ENCODE assay signal across 1 cellular context in genomic region chr9:119487118-119487827, GRCh38.
TF ChIP-seq lines count a peak whose summit lies in the region.

No MANE protein-coding gene starts in this region.

TF ChIP-seq in WTC11, 78 proteins besides CTCF, POLR2A, EP300 and RAD21:
- TF ChIP-seq E2F1 (CRISPR knock-in tag; IDR thresholded peaks at IDR 0.05) (no peak), ZBTB43 (CRISPR knock-in tag; IDR thresholded peaks at IDR 0.05) (no peak), ESRRA (CRISPR knock-in tag; IDR thresholded peaks at IDR 0.05; ENCODE audit: borderline replicate concordance) (no peak), GABPB1 (CRISPR knock-in tag; IDR thresholded peaks at IDR 0.05) (no peak), FOXJ3 (CRISPR knock-in tag; IDR thresholded peaks at IDR 0.05; ENCODE audit: borderline replicate concordance) (no peak), TP53 (CRISPR knock-in tag; IDR thresholded peaks at IDR 0.05) (no peak), ZNF263 (CRISPR knock-in tag; IDR thresholded peaks at IDR 0.05; ENCODE audit: low read depth) (no peak), EMX1 (CRISPR knock-in tag; IDR thresholded peaks at IDR 0.05) (no peak), RELA (CRISPR knock-in tag; IDR thresholded peaks at IDR 0.05; ENCODE audit: borderline replicate concordance) (no peak), ZNF416 (CRISPR knock-in tag; IDR thresholded peaks at IDR 0.05) (no peak), USF1 (CRISPR knock-in tag; IDR thresholded peaks at IDR 0.05) (no peak), NR3C1 (CRISPR knock-in tag; conservative IDR thresholded peaks at IDR 0.05; ENCODE audit: low read depth) (no peak), MXD4 (CRISPR knock-in tag; IDR thresholded peaks at IDR 0.05; ENCODE audit: borderline replicate concordance) (no peak), MAX (CRISPR knock-in tag; IDR thresholded peaks at IDR 0.05) (no peak), ZNF396 (CRISPR knock-in tag; IDR thresholded peaks at IDR 0.05; ENCODE audit: borderline replicate concordance) (no peak), TCF7 (CRISPR knock-in tag; IDR thresholded peaks at IDR 0.05; ENCODE audit: low read depth) (no peak), IRF1 (CRISPR knock-in tag; IDR thresholded peaks at IDR 0.05) (no peak), ZMAT4 (CRISPR knock-in tag; IDR thresholded peaks at IDR 0.05) (no peak), ZNF317 (CRISPR knock-in tag; IDR thresholded peaks at IDR 0.05; ENCODE audit: borderline replicate concordance, low read depth) (no peak), CREB1 (CRISPR knock-in tag; IDR thresholded peaks at IDR 0.05) (no peak)
TF ChIP-seq in WTC11: peak in this region for 0.
